In genomic region chr5:10760976-10761841, GRCh38 we compare ENCODE assay signal across 1 cellular context.
TF ChIP-seq lines count a peak whose summit lies in the region.

Gene DAP, minus strand, starts transcription at chr5:10761234. Its CDS starts 166 bp downstream, at chr5:10761068.

TF ChIP-seq in HepG2, 621 proteins besides CTCF, POLR2A, EP300 and RAD21 (continued from another document and continues in another):
- peak; percentile 57; the same call in 1 of the 2 replicates for TF ChIP-seq ARID4A (CRISPR knock-in tag; IDR thresholded peaks at IDR 0.05; ENCODE audit: borderline replicate concordance)
- TF ChIP-seq ZSCAN21 (CRISPR knock-in tag; IDR thresholded peaks at IDR 0.05; ENCODE audit: borderline replicate concordance): 0 out of 2 replicates have a peak, but pooled peaks have one; percentile 5
- TF ChIP-seq SKIL (CRISPR knock-in tag; IDR thresholded peaks at IDR 0.05; ENCODE audit: borderline replicate concordance): no peak
- TF ChIP-seq ZBTB26 (CRISPR knock-in tag; IDR thresholded peaks at IDR 0.05; ENCODE audit: borderline replicate concordance): no peak
- TF ChIP-seq ZNF777 (CRISPR knock-in tag; IDR thresholded peaks at IDR 0.05): peak; percentile 97
- TF ChIP-seq ZNF768 (CRISPR knock-in tag; IDR thresholded peaks at IDR 0.05): peak; percentile 15; the same call in 1 of the 2 replicates
- TF ChIP-seq ZNF563 (CRISPR knock-in tag; IDR thresholded peaks at IDR 0.05): peak; percentile 31; the same call in 1 of the 2 replicates
- TF ChIP-seq TOPORS (CRISPR knock-in tag; IDR thresholded peaks at IDR 0.05): 0 out of 2 replicates have a peak, but pooled peaks have one; percentile 49
- TF ChIP-seq MAF1 (CRISPR knock-in tag; IDR thresholded peaks at IDR 0.05; ENCODE audit: borderline replicate concordance): no peak
- TF ChIP-seq TMF1 (CRISPR knock-in tag; IDR thresholded peaks at IDR 0.05; ENCODE audit: low read depth): peak; percentile 64; the same call in 1 of the 2 replicates
- TF ChIP-seq ZSCAN20 (CRISPR knock-in tag; IDR thresholded peaks at IDR 0.05; ENCODE audit: borderline replicate concordance): no peak
- no peak for TF ChIP-seq KDM6A (CRISPR knock-in tag; IDR thresholded peaks at IDR 0.05; ENCODE audit: low read depth)
- no peak for TF ChIP-seq PHF5A (CRISPR knock-in tag; IDR thresholded peaks at IDR 0.05; ENCODE audit: low read depth, unreplicated experiment)
- no peak for TF ChIP-seq PRDM10 (CRISPR knock-in tag; IDR thresholded peaks at IDR 0.05; ENCODE audit: low read depth)
- no peak for TF ChIP-seq PCBP1 (IDR thresholded peaks at IDR 0.05; ENCODE audit: borderline replicate concordance, low read depth, low read length)
- TF ChIP-seq ZNF142 (CRISPR knock-in tag; IDR thresholded peaks at IDR 0.05): 0 out of 2 replicates have a peak, but pooled peaks have one; percentile 43
- TF ChIP-seq HIVEP1 (CRISPR knock-in tag; IDR thresholded peaks at IDR 0.05): no peak
- 0 out of 2 replicates have a peak, but pooled peaks have one; percentile 31 for TF ChIP-seq ZNF772 (CRISPR knock-in tag; IDR thresholded peaks at IDR 0.05)
- TF ChIP-seq ZNF101 (CRISPR knock-in tag; IDR thresholded peaks at IDR 0.05; ENCODE audit: borderline replicate concordance, low read depth): no peak
- no peak for TF ChIP-seq ZNF761 (CRISPR knock-in tag; conservative IDR thresholded peaks at IDR 0.05)
- no peak for TF ChIP-seq FIP1L1 (IDR thresholded peaks at IDR 0.05; ENCODE audit: borderline replicate concordance, insufficient read depth, low read depth, low read length)
- TF ChIP-seq SNRNP70 (IDR thresholded peaks at IDR 0.05; ENCODE audit: low read depth, low read length): no peak
- peak; percentile 91; the same call in 1 of the 2 replicates for TF ChIP-seq CREB1 (IDR thresholded peaks at IDR 0.05)
- no peak for TF ChIP-seq CREB1 (CRISPR knock-in tag; IDR thresholded peaks at IDR 0.05)
- peak; percentile 34; the same call in 1 of the 2 replicates for TF ChIP-seq ZGPAT (CRISPR knock-in tag; IDR thresholded peaks at IDR 0.05)
- TF ChIP-seq ZNF7 (CRISPR knock-in tag; IDR thresholded peaks at IDR 0.05): no peak
- TF ChIP-seq TRAFD1 (CRISPR knock-in tag; IDR thresholded peaks at IDR 0.05; ENCODE audit: borderline replicate concordance): no peak
- no peak for TF ChIP-seq ZNF652 (CRISPR knock-in tag; IDR thresholded peaks at IDR 0.05; ENCODE audit: borderline replicate concordance, low read depth)
- TF ChIP-seq LBX2 (CRISPR knock-in tag; IDR thresholded peaks at IDR 0.05; ENCODE audit: borderline replicate concordance): 0 out of 2 replicates have a peak, but pooled peaks have one; percentile 23
- TF ChIP-seq THAP7 (CRISPR knock-in tag; IDR thresholded peaks at IDR 0.05): 0 out of 2 replicates have a peak, but pooled peaks have one; percentile 29
- peak; percentile 33; the same call in 1 of the 3 replicates for TF ChIP-seq MXI1 (IDR thresholded peaks at IDR 0.05; ENCODE audit: borderline replicate concordance, low read depth, low read length)
- TF ChIP-seq ZNF335 (CRISPR knock-in tag; IDR thresholded peaks at IDR 0.05): no peak
